In genomic region chr14:73136387-73137221, GRCh38 we compare ENCODE assay signal across 1 cellular context.
TF ChIP-seq lines count a peak whose summit lies in the region.

TSS of gene PSEN1 (plus strand) at chr14:73136507. CDS start at chr14:73148020, 11,513 bp downstream.

TF ChIP-seq in GM23338, 12 proteins besides CTCF, POLR2A, EP300 and RAD21 (continued from another document):
- TF ChIP-seq REST (IDR thresholded peaks at IDR 0.05; ENCODE audit: unreplicated experiment), result no peak
- TF ChIP-seq ZNF462 (CRISPR knock-in tag; IDR thresholded peaks at IDR 0.05), result no peak
- 0 out of 2 replicates have a peak, but pooled peaks have one; percentile 43 for TF ChIP-seq ETS1 (IDR thresholded peaks at IDR 0.05)
- TF ChIP-seq ZNF331 (CRISPR knock-in tag; IDR thresholded peaks at IDR 0.05; ENCODE audit: low read depth), result no peak
TF ChIP-seq in GM23338: peak in this region for 3.
